In the genomic region with DNA sequence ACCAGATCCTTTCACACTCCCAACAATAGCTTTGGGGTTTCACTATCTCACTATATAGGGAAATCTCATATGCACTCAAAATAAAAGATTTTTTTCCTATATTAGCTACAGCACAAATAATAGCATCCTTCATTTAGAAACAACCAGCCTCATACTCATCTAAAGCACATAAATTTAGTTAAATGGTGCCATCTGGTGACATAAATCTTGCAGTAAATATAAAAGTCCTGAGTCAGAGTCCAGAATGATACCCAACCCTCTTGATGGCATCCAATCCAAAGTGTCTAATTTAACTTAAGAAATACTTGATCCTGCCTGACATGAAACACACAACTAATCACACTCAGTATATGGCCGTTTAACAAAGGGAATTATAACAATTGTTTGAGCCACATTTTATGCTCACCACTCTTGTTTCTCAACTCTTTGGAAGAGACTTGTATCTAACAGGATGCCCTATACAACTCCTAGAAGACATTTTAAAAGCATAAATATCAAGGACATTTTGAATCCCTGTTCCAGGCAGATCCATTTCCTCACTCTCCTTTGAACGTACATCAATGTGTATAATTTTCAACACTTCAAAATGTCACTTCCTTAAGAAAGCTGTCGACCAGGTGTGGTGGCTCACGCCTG, we compare ENCODE assay signal across 8 cellular contexts. TPM values are rescaled to one million over a fixed set of nuclear protein-coding genes. Genes with fewer than 3 reads are reported as not detected.
DNase-seq lines count a peak whose midpoint lies in the region; ATAC-seq and TF ChIP-seq lines count a peak whose summit lies in the region.

No MANE protein-coding gene starts in this region.

- H3K4me3 ChIP-seq in GM23338 (no peak overlapping the region), esophagus squamous epithelium (no peak overlapping the region)

- H2AFZ ChIP-seq in GM23338, result no peak overlapping the region

- H3F3A ChIP-seq in GM23338 (replicated peaks; ENCODE audit: low read depth), result no peaks in the 10 kb centered on the region

- no peaks in the 10 kb centered on the region for H3K79me2 ChIP-seq in GM23338 (replicated peaks; ENCODE audit: insufficient read depth)

- TF ChIP-seq POLR2A in esophagus squamous epithelium (IDR thresholded peaks at IDR 0.05), result no peak

- no peaks in the 10 kb centered on the region for H4K20me1 ChIP-seq in GM23338 (replicated peaks; ENCODE audit: insufficient read depth)

- H3K9me2 ChIP-seq in GM23338 (ENCODE audit: insufficient read depth), result no peaks in the 10 kb centered on the region

- TF ChIP-seq CTCF in GM23338 (conservative IDR thresholded peaks at IDR 0.05; ENCODE audit: low read depth in 2 of 2) (peak; percentile 62 to 65), esophagus squamous epithelium (IDR thresholded peaks at IDR 0.05) (peak in 1 of 6 experiments; percentile 34)

- intact Hi-C loops in esophagus squamous epithelium (cut with DNase I), result no loop called here

- H3K27me3 Mint-ChIP-seq in GM23338 (ENCODE audit: insufficient read depth, low read depth, poor library complexity), result peaks cover 2% of the 10 kb centered on the region

- DNase-seq in CD1c-positive myeloid dendritic cell (ENCODE audit: extremely low spot score) (peak; percentile 26), GM23338 (ENCODE audit: low spot score) (peak; percentile 72), NCI-H526 (lab: John Stamatoyannopoulos, UW) (peak; percentile 11 to 59), fibroblast of gingiva (ENCODE audit: low read depth) (peak; percentile 45), esophagus squamous epithelium (lab: John Stamatoyannopoulos, UW) (no peak), NCI-H187 treated with DMSO at 0.1 percent for 48 hours (lab: John Stamatoyannopoulos, UW) (no peak)
- DNase-seq in stimulated activated naive CD8-positive, alpha-beta T cell treated with anti-CD3 and anti-CD28 coated beads, Interleukin-15, Interleukin-2, amounts not matched to agents 100 U/mL and 50 U/mL, for 24 hours, result no peak

- peaks cover 37% of the 10 kb centered on the region for H3K9me3 Mint-ChIP-seq in GM23338

- no peak overlapping the region for H3K27ac Mint-ChIP-seq in GM23338

- H3K27me3 ChIP-seq in GM23338 (ENCODE audit: insufficient read depth) (no peaks in the 10 kb centered on the region), esophagus squamous epithelium (no peaks in the 10 kb centered on the region)

- no peak overlapping the region for H3K4me2 ChIP-seq in GM23338

- peaks cover 46% of the 10 kb centered on the region for H3K36me3 Mint-ChIP-seq in GM23338 (ENCODE audit: low read depth)

- no peaks in the 10 kb centered on the region for H3K9me3 ChIP-seq in esophagus squamous epithelium

- H3K36me3 ChIP-seq in GM23338 (ENCODE audit: insufficient read depth) (no peaks in the 10 kb centered on the region), esophagus squamous epithelium (no peaks in the 10 kb centered on the region)

- no peak overlapping the region for H3K27ac ChIP-seq in GM23338 (ENCODE audit: low read depth)
- H3K27ac ChIP-seq in esophagus squamous epithelium, result no peak overlapping the region

- WGBS in esophagus squamous epithelium, 2 donors, result 68 to 79% methylated on average over 4 of the region's 4 CpGs

- no peak overlapping the region for H3K4me3 Mint-ChIP-seq in GM23338

- ATAC-seq in GM23338 (peak; percentile 55), HG03097 (IDR thresholded peaks at IDR 0.05; ENCODE audit: low FRiP score, unreplicated experiment) (no peak)
- peak; percentile 46 for ATAC-seq in stimulated activated naive CD8-positive, alpha-beta T cell treated with anti-CD3 and anti-CD28 coated beads, Interleukin-15, Interleukin-2, amounts not matched to agents 100 U/mL and 50 U/mL, for 24 hours

- peaks cover 4% of the 10 kb centered on the region; the same call in 2 of the 3 replicates for H3K4me1 Mint-ChIP-seq in GM23338

- H3K4me1 ChIP-seq in GM23338 (ENCODE audit: insufficient read depth), result peaks cover 7% of the 10 kb centered on the region
- peaks cover 0 to 4% (median 0%) of the 10 kb centered on the region in 3 donors for H3K4me1 ChIP-seq in esophagus squamous epithelium

TF ChIP-seq in GM23338, 12 proteins besides CTCF, POLR2A, EP300 and RAD21:
- TF ChIP-seq POLR2AphosphoS5 (IDR thresholded peaks at IDR 0.05; ENCODE audit: low read depth) (no peak), ZNF114 (CRISPR knock-in tag; IDR thresholded peaks at IDR 0.05) (no peak), EZH2 (IDR thresholded peaks at IDR 0.05; ENCODE audit: low read depth, unreplicated experiment) (no peak)
- TF ChIP-seq, protein P1, sequence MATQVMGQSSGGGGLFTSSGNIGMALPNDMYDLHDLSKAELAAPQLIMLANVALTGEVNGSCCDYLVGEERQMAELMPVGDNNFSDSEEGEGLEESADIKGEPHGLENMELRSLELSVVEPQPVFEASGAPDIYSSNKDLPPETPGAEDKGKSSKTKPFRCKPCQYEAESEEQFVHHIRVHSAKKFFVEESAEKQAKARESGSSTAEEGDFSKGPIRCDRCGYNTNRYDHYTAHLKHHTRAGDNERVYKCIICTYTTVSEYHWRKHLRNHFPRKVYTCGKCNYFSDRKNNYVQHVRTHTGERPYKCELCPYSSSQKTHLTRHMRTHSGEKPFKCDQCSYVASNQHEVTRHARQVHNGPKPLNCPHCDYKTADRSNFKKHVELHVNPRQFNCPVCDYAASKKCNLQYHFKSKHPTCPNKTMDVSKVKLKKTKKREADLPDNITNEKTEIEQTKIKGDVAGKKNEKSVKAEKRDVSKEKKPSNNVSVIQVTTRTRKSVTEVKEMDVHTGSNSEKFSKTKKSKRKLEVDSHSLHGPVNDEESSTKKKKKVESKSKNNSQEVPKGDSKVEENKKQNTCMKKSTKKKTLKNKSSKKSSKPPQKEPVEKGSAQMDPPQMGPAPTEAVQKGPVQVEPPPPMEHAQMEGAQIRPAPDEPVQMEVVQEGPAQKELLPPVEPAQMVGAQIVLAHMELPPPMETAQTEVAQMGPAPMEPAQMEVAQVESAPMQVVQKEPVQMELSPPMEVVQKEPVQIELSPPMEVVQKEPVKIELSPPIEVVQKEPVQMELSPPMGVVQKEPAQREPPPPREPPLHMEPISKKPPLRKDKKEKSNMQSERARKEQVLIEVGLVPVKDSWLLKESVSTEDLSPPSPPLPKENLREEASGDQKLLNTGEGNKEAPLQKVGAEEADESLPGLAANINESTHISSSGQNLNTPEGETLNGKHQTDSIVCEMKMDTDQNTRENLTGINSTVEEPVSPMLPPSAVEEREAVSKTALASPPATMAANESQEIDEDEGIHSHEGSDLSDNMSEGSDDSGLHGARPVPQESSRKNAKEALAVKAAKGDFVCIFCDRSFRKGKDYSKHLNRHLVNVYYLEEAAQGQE (IDR thresholded peaks at IDR 0.05; ENCODE audit: unreplicated experiment), result no peak
TF ChIP-seq in GM23338: peak in this region for 0.

RNA-seq across cellular contexts. Expression of a gene that starts 36.2 kb away (rescaled TPM):
- 14.4 and 19.8 TPM in 2 replicates for total RNA-seq in GM23338 (2014; rRNA removed; shearing (Covaris generic))
- polyA plus RNA-seq in GM23338 (2016; fragmentation: Nextera tagmentation; extraction: Ambion mirVana), result 13.0 and 21.5 TPM in 2 replicates
- 10 to 100 TPM in 3 of 4 donors, 1 to 10 TPM in 1; 2.9 to 27.7 (median 12.6) TPM for total RNA-seq in esophagus squamous epithelium

RNA-seq across cellular contexts. Expression of a gene that starts 37.4 kb away (rescaled TPM):
- total RNA-seq in GM23338 (2014; rRNA removed; shearing (Covaris generic)), result 93.0 and 96.1 TPM in 2 replicates
- polyA plus RNA-seq in GM23338 (2016; fragmentation: Nextera tagmentation; extraction: Ambion mirVana), result 169 and 176 TPM in 2 replicates
- 10 to 100 TPM; 13.6 to 43.0 (median 38.7) TPM for total RNA-seq in esophagus squamous epithelium

RNA-seq across cellular contexts. Expression of a gene that starts 56.8 kb away (rescaled TPM):
- 24.7 and 29.5 TPM in 2 replicates for total RNA-seq in GM23338 (2014; rRNA removed; shearing (Covaris generic))
- 70.2 and 71.1 TPM in 2 replicates for polyA plus RNA-seq in GM23338 (2016; fragmentation: Nextera tagmentation; extraction: Ambion mirVana)
- total RNA-seq in esophagus squamous epithelium, result 10 to 100 TPM in 3 of 4 donors, 1 to 10 TPM in 1; 6.8 to 38.3 (median 25.7) TPM

Comparison
In these comparisons a context has a peak if more than half of its experiments do, and no peak if none do; other contexts are left out.
1. DNase-seq: peak in CD1c-positive myeloid dendritic cell (single experiment), GM23338 (single experiment), NCI-H526 (2 of 2) and fibroblast of gingiva (single experiment); none in stimulated activated naive CD8-positive, alpha-beta T cell treated with anti-CD3 and anti-CD28 coated beads, Interleukin-15, Interleukin-2, amounts not matched to agents 100 U/mL and 50 U/mL, for 24 hours (single experiment), esophagus squamous epithelium (single experiment) and NCI-H187 treated with DMSO at 0.1 percent for 48 hours (single experiment).